10 cellular contexts compared by ENCODE assay signal in the genomic region with DNA sequence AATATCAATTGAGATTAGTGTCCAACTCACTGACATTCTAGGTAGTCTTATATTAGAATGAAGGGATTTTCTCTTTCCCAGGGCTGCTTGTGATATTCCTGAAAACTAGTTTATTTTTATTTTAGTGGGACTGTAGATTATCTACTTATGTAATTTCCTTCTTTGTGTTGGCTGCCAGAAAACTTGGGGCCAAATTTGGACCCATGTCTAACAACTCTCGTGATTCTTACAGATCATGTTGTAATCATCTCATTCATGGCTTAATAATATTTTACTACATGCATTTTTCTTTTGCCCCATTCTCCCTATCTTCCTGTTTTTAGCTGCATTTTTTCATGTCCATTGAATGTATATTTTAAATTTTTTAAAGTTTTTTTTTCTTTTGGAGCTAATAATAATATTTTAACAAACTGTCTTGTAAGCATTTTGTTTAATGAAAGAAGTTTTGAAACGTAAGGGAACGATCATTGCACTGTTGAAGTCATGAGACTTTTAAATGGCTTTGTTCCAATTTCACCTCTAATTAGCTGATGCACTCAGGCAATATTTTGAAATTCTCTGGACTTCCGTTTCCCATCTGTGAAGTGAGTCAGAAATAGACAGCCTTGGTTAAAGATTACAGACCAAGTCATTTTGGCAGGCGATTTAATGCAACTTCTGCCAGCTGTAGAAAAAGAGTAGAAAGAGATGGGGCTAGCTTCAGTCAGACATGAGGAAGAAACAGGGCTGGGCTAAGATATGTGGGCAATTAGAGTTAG. TPM values are rescaled to one million over a fixed set of nuclear protein-coding genes. Genes with fewer than 3 reads are reported as not detected.
DNase-seq lines count a peak whose midpoint lies in the region; ATAC-seq, FAIRE-seq and TF ChIP-seq lines count a peak whose summit lies in the region.
"Had no signal": no experiment of that assay in that cellular context is flagged by ENCODE, and none has a peak within 500 bp of the region (broad histone marks: within the 10 kb centered on the region; RNA-seq: fewer than 3 reads in every experiment).

No MANE protein-coding gene starts in this region.

- no peaks in the 10 kb centered on the region for H3K36me3 ChIP-seq in kidney (ENCODE audit: control insufficient read depth in 1 of 2, insufficient read depth in 2 of 2, low read length in 2 of 2)

- FAIRE-seq in kidney (lab: Jason Lieb, UNC) = peak; percentile 96

- no peak overlapping the region for H3K4me3 Mint-ChIP-seq in activated T-helper 1 cell treated with anti-CD3 and anti-CD28 coated beads, Interleukin-12 subunit alpha, Interleukin-12 subunit beta, Interleukin-2, Interleukin-4 antibody, amounts not matched to agents 30 ng/mL and 10 ng/mL and 1 ng/mL, durations not matched to agents 14 hours and 24 hours and 36 hours
- H3K4me3 Mint-ChIP-seq: natural killer cell treated with Interleukin-12 subunit alpha and Interleukin-12 subunit beta and Interleukin-15 and Interleukin-18, amount 100 ng/mL, for 72 hours had no signal

- H3K9ac ChIP-seq in kidney (ENCODE audit: low read length in 2 of 2) = no peak overlapping the region

- no peak overlapping the region for H3K4me3 ChIP-seq in kidney (ENCODE audit: low read length in 2 of 2)

- intact Hi-C loops in kidney (cut with DNase I) = no loop called here
- intact Hi-C loops in activated T-helper 1 cell treated with anti-CD3 and anti-CD28 coated beads, Interleukin-12 subunit alpha, Interleukin-12 subunit beta, Interleukin-2, Interleukin-4 antibody, amounts not matched to agents 30 ng/mL and 10 ng/mL and 1 ng/mL, durations not matched to agents 14 hours and 24 hours and 36 hours (cut with micrococcal nuclease) = no loop called here

- H3K4me1 ChIP-seq in kidney (ENCODE audit: control insufficient read depth in 1 of 2, insufficient read depth in 1 of 2, low read depth in 1 of 2, low read length in 2 of 2) = peaks cover 0 to 7% of the 10 kb centered on the region in 2 donors

- H3K27ac Mint-ChIP-seq in activated T-helper 1 cell treated with anti-CD3 and anti-CD28 coated beads, Interleukin-12 subunit alpha, Interleukin-12 subunit beta, Interleukin-2, Interleukin-4 antibody, amounts not matched to agents 30 ng/mL and 10 ng/mL and 1 ng/mL, durations not matched to agents 14 hours and 24 hours and 36 hours = no peak overlapping the region
- H3K27ac Mint-ChIP-seq: natural killer cell treated with Interleukin-12 subunit alpha and Interleukin-12 subunit beta and Interleukin-15 and Interleukin-18, amount 100 ng/mL, for 72 hours had no signal

- ATAC-seq in GM18498 (IDR thresholded peaks at IDR 0.05; ENCODE audit: unreplicated experiment) (peak; percentile 92), HG02763 (IDR thresholded peaks at IDR 0.05; ENCODE audit: unreplicated experiment) (peak; percentile 96)
- ATAC-seq: natural killer cell treated with Interleukin-12 subunit alpha and Interleukin-12 subunit beta and Interleukin-15 and Interleukin-18, amount 100 ng/mL, for 72 hours had no signal

- H3K4me1 Mint-ChIP-seq in activated T-helper 1 cell treated with anti-CD3 and anti-CD28 coated beads, Interleukin-12 subunit alpha, Interleukin-12 subunit beta, Interleukin-2, Interleukin-4 antibody, amounts not matched to agents 30 ng/mL and 10 ng/mL and 1 ng/mL, durations not matched to agents 14 hours and 24 hours and 36 hours (ENCODE audit: low read depth) = no peaks in the 10 kb centered on the region

- no peaks in the 10 kb centered on the region for H3K9me3 ChIP-seq in kidney (ENCODE audit: control insufficient read depth in 1 of 2, low read length in 2 of 2)

- H3K36me3 Mint-ChIP-seq in activated T-helper 1 cell treated with anti-CD3 and anti-CD28 coated beads, Interleukin-12 subunit alpha, Interleukin-12 subunit beta, Interleukin-2, Interleukin-4 antibody, amounts not matched to agents 30 ng/mL and 10 ng/mL and 1 ng/mL, durations not matched to agents 14 hours and 24 hours and 36 hours (ENCODE audit: low read depth) = no peaks in the 10 kb centered on the region
- H3K36me3 Mint-ChIP-seq: natural killer cell treated with Interleukin-12 subunit alpha and Interleukin-12 subunit beta and Interleukin-15 and Interleukin-18, amount 100 ng/mL, for 72 hours had no signal

- H3K9me3 Mint-ChIP-seq in activated T-helper 1 cell treated with anti-CD3 and anti-CD28 coated beads, Interleukin-12 subunit alpha, Interleukin-12 subunit beta, Interleukin-2, Interleukin-4 antibody, amounts not matched to agents 30 ng/mL and 10 ng/mL and 1 ng/mL, durations not matched to agents 14 hours and 24 hours and 36 hours = no peaks in the 10 kb centered on the region

- no peak for TF ChIP-seq CTCF in kidney (IDR thresholded peaks at IDR 0.05; ENCODE audit: borderline replicate concordance, extremely low read depth, insufficient read depth)

- no peak overlapping the region for H3K27ac ChIP-seq in kidney (ENCODE audit: low read depth in 2 of 2, low read length in 2 of 2)

- DNase-seq in OCI-M1 (lab: John Stamatoyannopoulos, UW) = peak; percentile 71
- DNase-seq in kidney = no peak
- no peak for DNase-seq in effector CD8-positive, alpha-beta T cell (lab: John Stamatoyannopoulos, UW)
- no peak for DNase-seq in stimulated activated CD4-positive, alpha-beta T cell treated with anti-CD3 and anti-CD28 coated beads, Interleukin-4, amount 100 ng/mL, for 4 hours
- DNase-seq in NCI-H2081 (lab: John Stamatoyannopoulos, UW) = no peak
- DNase-seq in activated T-helper 1 cell treated with anti-CD3 and anti-CD28 coated beads, Interleukin-12 subunit alpha, Interleukin-12 subunit beta, Interleukin-2, Interleukin-4 antibody, amounts not matched to agents 30 ng/mL and 10 ng/mL and 1 ng/mL, durations not matched to agents 14 hours and 24 hours and 36 hours (ENCODE audit: low spot score) = no peak
- DNase-seq: activated CD8-positive, alpha-beta memory T cell treated with anti-CD3 and anti-CD28 coated beads, Interleukin-2, amount 50 U/mL, for 4 hours had no signal

- H3K27me3 Mint-ChIP-seq in activated T-helper 1 cell treated with anti-CD3 and anti-CD28 coated beads, Interleukin-12 subunit alpha, Interleukin-12 subunit beta, Interleukin-2, Interleukin-4 antibody, amounts not matched to agents 30 ng/mL and 10 ng/mL and 1 ng/mL, durations not matched to agents 14 hours and 24 hours and 36 hours (ENCODE audit: insufficient read depth) = peaks cover 3% of the 10 kb centered on the region

RNA-seq across cellular contexts. Expression of a gene that starts 14.3 kb away (rescaled TPM):
- total RNA-seq in kidney = 1.3 TPM
- polyA plus RNA-seq in kidney (ENCODE audit: insufficient read depth, low read depth, low replicate concordance) = 0.41 TPM
- not detected in 2 replicates for total RNA-seq in activated T-helper 1 cell treated with anti-CD3 and anti-CD28 coated beads, Interleukin-12 subunit alpha, Interleukin-12 subunit beta, Interleukin-2, Interleukin-4 antibody, amounts not matched to agents 30 ng/mL and 10 ng/mL and 1 ng/mL, durations not matched to agents 14 hours and 24 hours and 36 hours
- total RNA-seq: natural killer cell treated with Interleukin-12 subunit alpha and Interleukin-12 subunit beta and Interleukin-15 and Interleukin-18, amount 100 ng/mL, for 72 hours had no signal

RNA-seq across cellular contexts. Expression of a gene that starts 23.1 kb away (rescaled TPM):
- not detected for total RNA-seq in kidney
- polyA plus RNA-seq in kidney (ENCODE audit: insufficient read depth, low read depth, low replicate concordance) = not detected
- total RNA-seq in activated T-helper 1 cell treated with anti-CD3 and anti-CD28 coated beads, Interleukin-12 subunit alpha, Interleukin-12 subunit beta, Interleukin-2, Interleukin-4 antibody, amounts not matched to agents 30 ng/mL and 10 ng/mL and 1 ng/mL, durations not matched to agents 14 hours and 24 hours and 36 hours = not detected in 2 replicates
- total RNA-seq: natural killer cell treated with Interleukin-12 subunit alpha and Interleukin-12 subunit beta and Interleukin-15 and Interleukin-18, amount 100 ng/mL, for 72 hours had no signal
